ENCODE assay signal across 1 cellular context in genomic region chr3:40452876-40453730, GRCh38.
TF ChIP-seq lines count a peak whose summit lies in the region.

No MANE protein-coding gene starts in this region.

TF ChIP-seq in K562, 482 proteins besides CTCF, POLR2A, EP300 and RAD21 (continued from another document):
- TF ChIP-seq, protein P1, sequence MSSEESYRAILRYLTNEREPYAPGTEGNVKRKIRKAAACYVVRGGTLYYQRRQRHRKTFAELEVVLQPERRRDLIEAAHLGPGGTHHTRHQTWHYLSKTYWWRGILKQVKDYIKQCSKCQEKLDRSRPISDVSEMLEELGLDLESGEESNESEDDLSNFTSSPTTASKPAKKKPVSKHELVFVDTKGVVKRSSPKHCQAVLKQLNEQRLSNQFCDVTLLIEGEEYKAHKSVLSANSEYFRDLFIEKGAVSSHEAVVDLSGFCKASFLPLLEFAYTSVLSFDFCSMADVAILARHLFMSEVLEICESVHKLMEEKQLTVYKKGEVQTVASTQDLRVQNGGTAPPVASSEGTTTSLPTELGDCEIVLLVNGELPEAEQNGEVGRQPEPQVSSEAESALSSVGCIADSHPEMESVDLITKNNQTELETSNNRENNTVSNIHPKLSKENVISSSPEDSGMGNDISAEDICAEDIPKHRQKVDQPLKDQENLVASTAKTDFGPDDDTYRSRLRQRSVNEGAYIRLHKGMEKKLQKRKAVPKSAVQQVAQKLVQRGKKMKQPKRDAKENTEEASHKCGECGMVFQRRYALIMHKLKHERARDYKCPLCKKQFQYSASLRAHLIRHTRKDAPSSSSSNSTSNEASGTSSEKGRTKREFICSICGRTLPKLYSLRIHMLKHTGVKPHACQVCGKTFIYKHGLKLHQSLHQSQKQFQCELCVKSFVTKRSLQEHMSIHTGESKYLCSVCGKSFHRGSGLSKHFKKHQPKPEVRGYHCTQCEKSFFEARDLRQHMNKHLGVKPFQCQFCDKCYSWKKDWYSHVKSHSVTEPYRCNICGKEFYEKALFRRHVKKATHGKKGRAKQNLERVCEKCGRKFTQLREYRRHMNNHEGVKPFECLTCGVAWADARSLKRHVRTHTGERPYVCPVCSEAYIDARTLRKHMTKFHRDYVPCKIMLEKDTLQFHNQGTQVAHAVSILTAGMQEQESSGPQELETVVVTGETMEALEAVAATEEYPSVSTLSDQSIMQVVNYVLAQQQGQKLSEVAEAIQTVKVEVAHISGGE (CRISPR knock-in tag; IDR thresholded peaks at IDR 0.05) = peak in 1 of 3 experiments; percentile 39; a peak in 2 of 6 replicates
- TF ChIP-seq, protein P2, sequence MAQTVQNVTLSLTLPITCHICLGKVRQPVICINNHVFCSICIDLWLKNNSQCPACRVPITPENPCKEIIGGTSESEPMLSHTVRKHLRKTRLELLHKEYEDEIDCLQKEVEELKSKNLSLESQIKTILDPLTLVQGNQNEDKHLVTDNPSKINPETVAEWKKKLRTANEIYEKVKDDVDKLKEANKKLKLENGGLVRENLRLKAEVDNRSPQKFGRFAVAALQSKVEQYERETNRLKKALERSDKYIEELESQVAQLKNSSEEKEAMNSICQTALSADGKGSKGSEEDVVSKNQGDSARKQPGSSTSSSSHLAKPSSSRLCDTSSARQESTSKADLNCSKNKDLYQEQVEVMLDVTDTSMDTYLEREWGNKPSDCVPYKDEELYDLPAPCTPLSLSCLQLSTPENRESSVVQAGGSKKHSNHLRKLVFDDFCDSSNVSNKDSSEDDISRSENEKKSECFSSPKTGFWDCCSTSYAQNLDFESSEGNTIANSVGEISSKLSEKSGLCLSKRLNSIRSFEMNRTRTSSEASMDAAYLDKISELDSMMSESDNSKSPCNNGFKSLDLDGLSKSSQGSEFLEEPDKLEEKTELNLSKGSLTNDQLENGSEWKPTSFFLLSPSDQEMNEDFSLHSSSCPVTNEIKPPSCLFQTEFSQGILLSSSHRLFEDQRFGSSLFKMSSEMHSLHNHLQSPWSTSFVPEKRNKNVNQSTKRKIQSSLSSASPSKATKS (CRISPR knock-in tag; IDR thresholded peaks at IDR 0.05) = no peak
- peak; percentile 56 for TF ChIP-seq SP2 (IDR thresholded peaks at IDR 0.05; ENCODE audit: extremely low read depth, low read depth, low read length, poor library complexity, severe bottlenecking)
- TF ChIP-seq, protein P3, sequence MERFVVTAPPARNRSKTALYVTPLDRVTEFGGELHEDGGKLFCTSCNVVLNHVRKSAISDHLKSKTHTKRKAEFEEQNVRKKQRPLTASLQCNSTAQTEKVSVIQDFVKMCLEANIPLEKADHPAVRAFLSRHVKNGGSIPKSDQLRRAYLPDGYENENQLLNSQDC (CRISPR knock-in tag; IDR thresholded peaks at IDR 0.05) = 0 out of 2 replicates have a peak, but pooled peaks have one; percentile 19
